In genomic region chr7:124074007-124074406, GRCh38 we compare ENCODE assay signal across 34 cellular contexts.
DNase-seq lines count a peak whose midpoint lies in the region; ATAC-seq and TF ChIP-seq lines count a peak whose summit lies in the region.
"Had no signal": no experiment of that assay in that cellular context is flagged by ENCODE, and none has a peak within 500 bp of the region (broad histone marks: within the 10 kb centered on the region; RNA-seq: fewer than 3 reads in every experiment).

No MANE protein-coding gene starts in this region.

- H3K9ac ChIP-seq in duodenal mucosa (ENCODE audit: low read depth in 1 of 2, low read length in 2 of 2), result no peak overlapping the region

- no peaks in the 10 kb centered on the region for H3K9me3 ChIP-seq in duodenal mucosa (ENCODE audit: control insufficient read depth in 1 of 2, low read length in 2 of 2)
- H3K9me3 ChIP-seq: adrenal gland, psoas muscle, sigmoid colon, upper lobe of right lung had no signal

- H3K4me1 Mint-ChIP-seq in nephron, result peaks cover 11% of the 10 kb centered on the region
- H3K4me1 Mint-ChIP-seq: activated naive CD4-positive, alpha-beta T cell treated with anti-CD3 and anti-CD28 coated beads, Interleukin-2, amount 10 ng/mL, durations not matched to agents 7 days and 5 days; naive thymus-derived CD4-positive, alpha-beta T cell; stimulated activated memory B cell treated with anti-CD40 and anti-IgM and Interleukin-4, amounts not matched to agents 10 μg/mL and 1 μg/mL and 100 μg/mL, for 72 hours had no signal

- H3K27ac ChIP-seq in duodenal mucosa (ENCODE audit: low read depth, low read length), result no peak overlapping the region
- H3K27ac ChIP-seq: adrenal gland, brain microvascular endothelial cell, C4-2B, psoas muscle, sigmoid colon, upper lobe of right lung, VCaP had no signal

- peak; percentile 74 for DNase-seq in NCI-H82 (lab: John Stamatoyannopoulos, UW)
- no peak for DNase-seq in epidermal melanocyte (ENCODE audit: insufficient read length, low spot score)
- DNase-seq in NOMO-1 treated with DMSO at 0.1 percent for 48 hours (lab: John Stamatoyannopoulos, UW; ENCODE audit: unreplicated experiment), result no peak
- DNase-seq in EL, result no peak
- DNase-seq: activated CD4-positive, alpha-beta T cell treated with anti-CD3 and anti-CD28 coated beads for 4 hours; activated CD8-positive, alpha-beta T cell treated with anti-CD3 and anti-CD28 coated beads, Interleukin-2, amount 10 ng/mL, durations not matched to agents 7 days and 5 days; activated naive CD4-positive, alpha-beta T cell treated with anti-CD3 and anti-CD28 coated beads, Interleukin-2, amount 10 ng/mL, durations not matched to agents 7 days and 5 days; adrenal gland; brain microvascular endothelial cell; DND-41; effector memory CD4-positive, alpha-beta T cell; glutamatergic neuron; H7; left ventricle myocardium superior; naive thymus-derived CD4-positive, alpha-beta T cell; NCI-H1105; NCI-H187; NCI-H2171; NCI-H524 treated with DMSO at 0.1 percent for 48 hours; occipital lobe; psoas muscle; SHP77; sigmoid colon; SW 1271; T1000; upper lobe of right lung had no signal

- peak; percentile 43 for ATAC-seq in GM18870 (IDR thresholded peaks at IDR 0.05; ENCODE audit: unreplicated experiment)
- no peak for ATAC-seq in GM18861 (IDR thresholded peaks at IDR 0.05; ENCODE audit: unreplicated experiment)
- ATAC-seq: activated CD8-positive, alpha-beta T cell treated with anti-CD3 and anti-CD28 coated beads, Interleukin-2, amount 10 ng/mL, durations not matched to agents 7 days and 5 days; left ventricle myocardium superior; naive thymus-derived CD4-positive, alpha-beta T cell; Panc1; psoas muscle; stimulated activated memory B cell treated with anti-CD40 and anti-IgM and Interleukin-4, amounts not matched to agents 10 μg/mL and 1 μg/mL and 100 μg/mL, for 72 hours; upper lobe of right lung had no signal

- no peaks in the 10 kb centered on the region for H3K36me3 ChIP-seq in duodenal mucosa (ENCODE audit: control insufficient read depth in 1 of 2, insufficient read depth in 2 of 2, low read length in 2 of 2)
- H3K36me3 ChIP-seq: adrenal gland, brain microvascular endothelial cell, sigmoid colon, upper lobe of right lung had no signal

- TF ChIP-seq CTCF in nephron (IDR thresholded peaks at IDR 0.05; ENCODE audit: unreplicated experiment in 3 of 3), result no peak

- peak overlapping the region; percentile 7 to 36 for H3K4me3 ChIP-seq in duodenal mucosa (ENCODE audit: low read depth in 1 of 2, low read length in 2 of 2)
- H3K4me3 ChIP-seq: adrenal gland, psoas muscle, sigmoid colon, upper lobe of right lung had no signal

- no peaks in the 10 kb centered on the region for H3K27me3 ChIP-seq in duodenal mucosa (ENCODE audit: control insufficient read depth in 1 of 2, insufficient read depth in 2 of 2, low read length in 2 of 2)
- H3K27me3 ChIP-seq: adrenal gland, brain microvascular endothelial cell, sigmoid colon, upper lobe of right lung had no signal

- no peaks in the 10 kb centered on the region for H3K36me3 Mint-ChIP-seq in nephron (ENCODE audit: low read depth)
- H3K36me3 Mint-ChIP-seq: activated naive CD4-positive, alpha-beta T cell treated with anti-CD3 and anti-CD28 coated beads, Interleukin-2, amount 10 ng/mL, durations not matched to agents 7 days and 5 days; naive thymus-derived CD4-positive, alpha-beta T cell; stimulated activated memory B cell treated with anti-CD40 and anti-IgM and Interleukin-4, amounts not matched to agents 10 μg/mL and 1 μg/mL and 100 μg/mL, for 72 hours had no signal

- peaks cover 18 to 33% of the 10 kb centered on the region in 2 donors for H3K4me1 ChIP-seq in duodenal mucosa (ENCODE audit: control insufficient read depth in 1 of 2, insufficient read depth in 2 of 2, low read length in 2 of 2)
- H3K4me1 ChIP-seq: adrenal gland, psoas muscle, sigmoid colon, upper lobe of right lung had no signal

- H3K9me3 Mint-ChIP-seq in nephron, result no peaks in the 10 kb centered on the region
- H3K9me3 Mint-ChIP-seq: activated naive CD4-positive, alpha-beta T cell treated with anti-CD3 and anti-CD28 coated beads, Interleukin-2, amount 10 ng/mL, durations not matched to agents 7 days and 5 days had no signal

- H3K27me3 Mint-ChIP-seq in nephron (ENCODE audit: low read depth), result no peaks in the 10 kb centered on the region
- H3K27me3 Mint-ChIP-seq: activated naive CD4-positive, alpha-beta T cell treated with anti-CD3 and anti-CD28 coated beads, Interleukin-2, amount 10 ng/mL, durations not matched to agents 7 days and 5 days; naive thymus-derived CD4-positive, alpha-beta T cell; stimulated activated memory B cell treated with anti-CD40 and anti-IgM and Interleukin-4, amounts not matched to agents 10 μg/mL and 1 μg/mL and 100 μg/mL, for 72 hours had no signal

- H3K4me3 Mint-ChIP-seq in nephron, result no peak overlapping the region
- H3K4me3 Mint-ChIP-seq: activated CD8-positive, alpha-beta T cell treated with anti-CD3 and anti-CD28 coated beads, Interleukin-2, amount 10 ng/mL, durations not matched to agents 7 days and 5 days; activated naive CD4-positive, alpha-beta T cell treated with anti-CD3 and anti-CD28 coated beads, Interleukin-2, amount 10 ng/mL, durations not matched to agents 7 days and 5 days; naive thymus-derived CD4-positive, alpha-beta T cell; stimulated activated memory B cell treated with anti-CD40 and anti-IgM and Interleukin-4, amounts not matched to agents 10 μg/mL and 1 μg/mL and 100 μg/mL, for 72 hours had no signal

- peak overlapping the region in 2 of 3 experiments; percentile 14 to 25 for H3K27ac Mint-ChIP-seq in nephron
- H3K27ac Mint-ChIP-seq: activated CD8-positive, alpha-beta T cell treated with anti-CD3 and anti-CD28 coated beads, Interleukin-2, amount 10 ng/mL, durations not matched to agents 7 days and 5 days; activated naive CD4-positive, alpha-beta T cell treated with anti-CD3 and anti-CD28 coated beads, Interleukin-2, amount 10 ng/mL, durations not matched to agents 7 days and 5 days; naive thymus-derived CD4-positive, alpha-beta T cell; stimulated activated memory B cell treated with anti-CD40 and anti-IgM and Interleukin-4, amounts not matched to agents 10 μg/mL and 1 μg/mL and 100 μg/mL, for 72 hours had no signal
